ENCODE assay signal across 19 cellular contexts in the genomic region with DNA sequence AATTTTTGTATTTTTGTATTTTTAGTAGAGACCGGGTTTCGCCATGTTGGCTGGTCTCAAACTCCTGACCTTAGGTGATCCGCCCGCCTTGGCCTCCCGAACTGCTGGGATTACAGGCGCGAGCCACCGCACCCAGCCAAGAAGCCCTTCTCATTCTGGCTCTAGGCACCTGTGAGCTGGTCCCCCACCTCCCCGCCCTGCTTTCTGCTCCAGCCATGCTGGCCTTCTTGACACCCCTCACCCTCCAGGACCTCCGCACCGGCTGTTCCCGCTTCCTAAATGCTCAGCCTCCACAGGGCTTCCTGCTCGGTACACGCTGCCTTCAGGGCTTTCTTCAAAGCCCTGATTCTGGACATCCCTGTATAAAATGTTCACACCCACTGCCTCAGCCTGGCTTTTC. TPM values are rescaled to one million over a fixed set of nuclear protein-coding genes. Genes with fewer than 3 reads are reported as not detected.
A peak's percentile ranks its signal among the peaks of the same experiment; 100 is the strongest.
DNase-seq lines count a peak whose midpoint lies in the region; ATAC-seq lines count a peak whose summit lies in the region.
"Had no signal": no experiment of that assay in that cellular context is flagged by ENCODE, and none has a peak within 500 bp of the region (broad histone marks: within the 10 kb centered on the region; RNA-seq: fewer than 3 reads in every experiment).

No MANE protein-coding gene starts in this region.

- no peak for ATAC-seq in T-helper 17 cell
- no peak for ATAC-seq in stimulated activated effector memory CD8-positive, alpha-beta T cell treated with anti-CD3 and anti-CD28 coated beads, Interleukin-12 subunit alpha, Interleukin-12 subunit beta, amount 100 ng/mL, for 72 hours
- no peak for ATAC-seq in HG02610 (IDR thresholded peaks at IDR 0.05; ENCODE audit: unreplicated experiment)

- H3K27me3 Mint-ChIP-seq in activated CD4-positive, alpha-beta T cell treated with anti-CD3 and anti-CD28 coated beads, Interleukin-2, amount 10 ng/mL, durations not matched to agents 24 days and 14 days = no peaks in the 10 kb centered on the region
- H3K27me3 Mint-ChIP-seq in T-helper 17 cell = peaks cover 10% of the 10 kb centered on the region
- H3K27me3 Mint-ChIP-seq in dendritic cell treated with granulocyte-macrophage colony-stimulating factor and Interleukin-4, amounts not matched to agents 40 ng/mL and 50 ng/mL, for 4 days = peaks cover 9% of the 10 kb centered on the region

- H3K4me3 Mint-ChIP-seq in activated CD4-positive, alpha-beta T cell treated with anti-CD3 and anti-CD28 coated beads, Interleukin-2, amount 10 ng/mL, durations not matched to agents 24 days and 14 days = peak overlapping the region; percentile 48
- peak overlapping the region; percentile 57 for H3K4me3 Mint-ChIP-seq in T-helper 17 cell
- H3K4me3 Mint-ChIP-seq in dendritic cell treated with granulocyte-macrophage colony-stimulating factor and Interleukin-4, amounts not matched to agents 40 ng/mL and 50 ng/mL, for 4 days = no peak overlapping the region
- H3K4me3 Mint-ChIP-seq in stimulated activated effector memory CD8-positive, alpha-beta T cell treated with anti-CD3 and anti-CD28 coated beads, Interleukin-12 subunit alpha, Interleukin-12 subunit beta, amount 100 ng/mL, for 72 hours = peak overlapping the region; percentile 29
- H3K4me3 Mint-ChIP-seq: WTC11 had no signal

- intact Hi-C loops in activated CD4-positive, alpha-beta T cell treated with anti-CD3 and anti-CD28 coated beads, Interleukin-2, amount 10 ng/mL, durations not matched to agents 24 days and 14 days (cut with micrococcal nuclease) = no loop called here
- intact Hi-C loops in dendritic cell treated with granulocyte-macrophage colony-stimulating factor and Interleukin-4, amounts not matched to agents 40 ng/mL and 50 ng/mL, for 4 days (cut with micrococcal nuclease) = no loop called here

- H3K27ac Mint-ChIP-seq in activated CD4-positive, alpha-beta T cell treated with anti-CD3 and anti-CD28 coated beads, Interleukin-2, amount 10 ng/mL, durations not matched to agents 24 days and 14 days = peak overlapping the region; percentile 74
- H3K27ac Mint-ChIP-seq in T-helper 17 cell = peak overlapping the region; percentile 72
- peak overlapping the region; percentile 44 for H3K27ac Mint-ChIP-seq in dendritic cell treated with granulocyte-macrophage colony-stimulating factor and Interleukin-4, amounts not matched to agents 40 ng/mL and 50 ng/mL, for 4 days
- H3K27ac Mint-ChIP-seq in stimulated activated effector memory CD8-positive, alpha-beta T cell treated with anti-CD3 and anti-CD28 coated beads, Interleukin-12 subunit alpha, Interleukin-12 subunit beta, amount 100 ng/mL, for 72 hours = peak overlapping the region; percentile 92

- no peak for DNase-seq in activated CD4-positive, alpha-beta T cell treated with anti-CD3 and anti-CD28 coated beads, Interleukin-2, amount 10 ng/mL, durations not matched to agents 24 days and 14 days
- no peak for DNase-seq in activated CD4-positive, alpha-beta T cell treated with anti-CD3 and anti-CD28 coated beads, Interleukin-2, amount 50 U/mL, for 48 hours
- no peak for DNase-seq in T-helper 17 cell
- DNase-seq in stimulated activated effector memory CD8-positive, alpha-beta T cell treated with anti-CD3 and anti-CD28 coated beads, Interleukin-12 subunit alpha, Interleukin-12 subunit beta, amount 100 ng/mL, for 72 hours (ENCODE audit: low spot score in 2 of 2) = no peak
- DNase-seq in activated CD4-positive, CD25-positive, alpha-beta regulatory T cell (lab: John Stamatoyannopoulos, UW) = no peak
- DNase-seq in stimulated activated naive CD4-positive, alpha-beta T cell (lab: John Stamatoyannopoulos, UW) = no peak
- DNase-seq: activated naive CD4-positive, alpha-beta T cell treated with anti-CD3 and anti-CD28 coated beads, Interleukin-2, amount 50 U/mL, for 16 hours; erythroblast; IMR-90; NCI-H1417; NCI-H446; OCI-M1; right cardiac atrium; substantia nigra had no signal

- H3K36me3 Mint-ChIP-seq in activated CD4-positive, alpha-beta T cell treated with anti-CD3 and anti-CD28 coated beads, Interleukin-2, amount 10 ng/mL, durations not matched to agents 24 days and 14 days (ENCODE audit: low read depth) = no peaks in the 10 kb centered on the region
- no peaks in the 10 kb centered on the region for H3K36me3 Mint-ChIP-seq in T-helper 17 cell (ENCODE audit: low read depth)
- H3K36me3 Mint-ChIP-seq in dendritic cell treated with granulocyte-macrophage colony-stimulating factor and Interleukin-4, amounts not matched to agents 40 ng/mL and 50 ng/mL, for 4 days (ENCODE audit: low read depth) = no peaks in the 10 kb centered on the region
- H3K36me3 Mint-ChIP-seq in stimulated activated effector memory CD8-positive, alpha-beta T cell treated with anti-CD3 and anti-CD28 coated beads, Interleukin-12 subunit alpha, Interleukin-12 subunit beta, amount 100 ng/mL, for 72 hours = peaks cover 6% of the 10 kb centered on the region
- H3K36me3 Mint-ChIP-seq: WTC11 had no signal

- no peaks in the 10 kb centered on the region for H3K9me3 Mint-ChIP-seq in activated CD4-positive, alpha-beta T cell treated with anti-CD3 and anti-CD28 coated beads, Interleukin-2, amount 10 ng/mL, durations not matched to agents 24 days and 14 days
- no peaks in the 10 kb centered on the region for H3K9me3 Mint-ChIP-seq in dendritic cell treated with granulocyte-macrophage colony-stimulating factor and Interleukin-4, amounts not matched to agents 40 ng/mL and 50 ng/mL, for 4 days
- H3K9me3 Mint-ChIP-seq in stimulated activated effector memory CD8-positive, alpha-beta T cell treated with anti-CD3 and anti-CD28 coated beads, Interleukin-12 subunit alpha, Interleukin-12 subunit beta, amount 100 ng/mL, for 72 hours = no peaks in the 10 kb centered on the region
- H3K9me3 Mint-ChIP-seq: WTC11 had no signal

- H3K4me1 Mint-ChIP-seq in activated CD4-positive, alpha-beta T cell treated with anti-CD3 and anti-CD28 coated beads, Interleukin-2, amount 10 ng/mL, durations not matched to agents 24 days and 14 days = peaks cover 46% of the 10 kb centered on the region
- H3K4me1 Mint-ChIP-seq in T-helper 17 cell = peaks cover 28% of the 10 kb centered on the region
- peaks cover 80% of the 10 kb centered on the region for H3K4me1 Mint-ChIP-seq in dendritic cell treated with granulocyte-macrophage colony-stimulating factor and Interleukin-4, amounts not matched to agents 40 ng/mL and 50 ng/mL, for 4 days (ENCODE audit: low read depth)
- peaks cover 65% of the 10 kb centered on the region for H3K4me1 Mint-ChIP-seq in stimulated activated effector memory CD8-positive, alpha-beta T cell treated with anti-CD3 and anti-CD28 coated beads, Interleukin-12 subunit alpha, Interleukin-12 subunit beta, amount 100 ng/mL, for 72 hours

- H3K9me3 ChIP-seq in T-helper 17 cell (ENCODE audit: control insufficient read depth, low read length, poor library complexity, severe bottlenecking) = no peaks in the 10 kb centered on the region

RNA-seq across cellular contexts. Expression of a gene that starts 5.5 kb away (rescaled TPM):
- total RNA-seq in activated CD4-positive, alpha-beta T cell treated with anti-CD3 and anti-CD28 coated beads, Interleukin-2, amount 10 ng/mL, durations not matched to agents 24 days and 14 days = 1.1 and 1.9 TPM in 2 replicates
- 1 to 10 TPM in 1 of 2 donors, not detected in 1; 1.3 TPM for total RNA-seq in T-helper 17 cell
- total RNA-seq: A673, chondrocyte, IMR-90 had no signal

RNA-seq across cellular contexts. Expression of a gene that starts 33.1 kb away (rescaled TPM):
- total RNA-seq in activated CD4-positive, alpha-beta T cell treated with anti-CD3 and anti-CD28 coated beads, Interleukin-2, amount 10 ng/mL, durations not matched to agents 24 days and 14 days = 0.02 TPM in 1 of 2 replicates, not detected in the other
- under 1 TPM; 0.21 to 0.92 TPM for total RNA-seq in T-helper 17 cell
- total RNA-seq: A673, chondrocyte, IMR-90 had no signal

RNA-seq across cellular contexts. Expression of a gene that starts 46.4 kb away (rescaled TPM):
- total RNA-seq in activated CD4-positive, alpha-beta T cell treated with anti-CD3 and anti-CD28 coated beads, Interleukin-2, amount 10 ng/mL, durations not matched to agents 24 days and 14 days = not detected in 2 replicates
- total RNA-seq in T-helper 17 cell = under 1 TPM in 1 of 2 donors, not detected in 1; 0.62 TPM
- total RNA-seq: IMR-90 had no signal
